In the genomic region with DNA sequence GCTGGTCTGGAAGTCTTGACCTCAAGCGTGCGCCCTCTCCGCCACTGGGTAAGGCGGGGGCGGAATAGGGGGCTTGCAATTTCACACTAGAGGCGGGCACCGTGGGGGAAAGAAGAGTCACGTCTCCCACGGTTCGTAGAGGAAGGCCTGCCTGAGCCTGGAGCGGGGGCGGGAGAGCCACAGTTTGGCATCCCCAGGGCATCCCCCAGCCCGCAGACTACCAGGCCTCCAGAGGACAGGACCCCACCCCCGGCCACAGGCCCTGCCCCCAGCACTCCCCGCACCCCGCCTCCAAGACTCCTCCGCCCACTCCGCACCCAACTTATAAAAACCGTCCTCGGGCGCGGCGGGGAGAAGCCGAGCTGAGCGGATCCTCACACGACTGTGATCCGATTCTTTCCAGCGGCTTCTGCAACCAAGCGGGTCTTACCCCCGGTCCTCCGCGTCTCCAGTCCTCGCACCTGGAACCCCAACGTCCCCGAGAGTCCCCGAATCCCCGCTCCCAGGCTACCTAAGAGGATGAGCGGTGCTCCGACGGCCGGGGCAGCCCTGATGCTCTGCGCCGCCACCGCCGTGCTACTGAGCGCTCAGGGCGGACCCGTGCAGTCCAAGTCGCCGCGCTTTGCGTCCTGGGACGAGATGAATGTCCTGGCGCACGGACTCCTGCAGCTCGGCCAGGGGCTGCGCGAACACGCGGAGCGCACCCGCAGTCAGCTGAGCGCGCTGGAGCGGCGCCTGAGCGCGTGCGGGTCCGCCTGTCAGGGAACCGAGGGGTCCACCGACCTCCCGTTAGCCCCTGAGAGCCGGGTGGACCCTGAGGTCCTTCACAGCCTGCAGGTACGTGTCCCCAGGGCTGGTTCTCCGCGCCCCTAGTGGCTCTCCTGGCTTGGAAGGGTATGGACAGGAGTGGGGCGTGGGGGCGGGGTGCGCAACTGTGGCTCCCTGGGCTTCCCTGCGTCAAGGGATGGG, we compare ENCODE assay signal across 8 cellular contexts. TPM values are rescaled to one million over a fixed set of nuclear protein-coding genes. Genes with fewer than 3 reads are reported as not detected.
DNase-seq lines count a peak whose midpoint lies in the region; ATAC-seq and TF ChIP-seq lines count a peak whose summit lies in the region.

A gene with protein sequence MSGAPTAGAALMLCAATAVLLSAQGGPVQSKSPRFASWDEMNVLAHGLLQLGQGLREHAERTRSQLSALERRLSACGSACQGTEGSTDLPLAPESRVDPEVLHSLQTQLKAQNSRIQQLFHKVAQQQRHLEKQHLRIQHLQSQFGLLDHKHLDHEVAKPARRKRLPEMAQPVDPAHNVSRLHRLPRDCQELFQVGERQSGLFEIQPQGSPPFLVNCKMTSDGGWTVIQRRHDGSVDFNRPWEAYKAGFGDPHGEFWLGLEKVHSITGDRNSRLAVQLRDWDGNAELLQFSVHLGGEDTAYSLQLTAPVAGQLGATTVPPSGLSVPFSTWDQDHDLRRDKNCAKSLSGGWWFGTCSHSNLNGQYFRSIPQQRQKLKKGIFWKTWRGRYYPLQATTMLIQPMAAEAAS (plus strand): TSS at position 353 of the 969 bp plus-strand sequence. CDS start 167 bp downstream, at position 520.

- H3K4me3 Mint-ChIP-seq in natural killer cell treated with Interleukin-12 subunit alpha and Interleukin-12 subunit beta and Interleukin-15 and Interleukin-18, amount 100 ng/mL, for 72 hours: peak within 1 kb of the TSS; percentile 87

- no peaks in the 10 kb centered on the region for H3K36me3 Mint-ChIP-seq in natural killer cell treated with Interleukin-12 subunit alpha and Interleukin-12 subunit beta and Interleukin-15 and Interleukin-18, amount 100 ng/mL, for 72 hours

- H3K4me1 ChIP-seq in BLaER1 treated with 17β-estradiol and CSF1 and Interleukin-3, amounts not matched to agents 10 nM and 100 nM: peaks cover 40 to 50% (median 44%) of the 10 kb centered on the region in 10 experiments
- H3K4me1 ChIP-seq in subcutaneous abdominal adipose tissue (ENCODE audit: control insufficient read depth in 5 of 5, insufficient read depth in 5 of 5, low read length in 5 of 5): peaks cover 27 to 65% (median 60%) of the 10 kb centered on the region in 5 donors

- no peaks in the 10 kb centered on the region for H3K9me3 Mint-ChIP-seq in natural killer cell treated with Interleukin-12 subunit alpha and Interleukin-12 subunit beta and Interleukin-15 and Interleukin-18, amount 100 ng/mL, for 72 hours

- peak within 1 kb of the TSS; percentile 17 to 71 (median 46); a peak in 18 of 22 replicates for H3K9ac ChIP-seq in BLaER1 treated with 17β-estradiol and CSF1 and Interleukin-3, amounts not matched to agents 10 nM and 100 nM
- H3K9ac ChIP-seq in subcutaneous abdominal adipose tissue (ENCODE audit: low read length in 5 of 5): peak within 1 kb of the TSS; percentile 39 to 95 (median 80)

- peaks cover 0 to 31% (median 14%) of the 10 kb centered on the region in 11 experiments; a peak in 14 of 22 replicates for H4K20me1 ChIP-seq in BLaER1 treated with 17β-estradiol and CSF1 and Interleukin-3, amounts not matched to agents 10 nM and 100 nM

- DNase-seq in MG63 (peak; percentile 97), fibroblast of the aortic adventitia (ENCODE audit: low read depth) (peak; percentile 56), NCI-H2196 treated with DMSO at 0.1 percent for 48 hours (lab: John Stamatoyannopoulos, UW; ENCODE audit: unreplicated experiment) (no peak)
- peak; percentile 36 for DNase-seq in activated T-helper 9 cell treated with anti-CD3 and anti-CD28 coated beads, Interleukin-2, amount 50 U/mL, for 16 hours (ENCODE audit: low read depth)
- peak; percentile 82 for DNase-seq in natural killer cell treated with Interleukin-12 subunit alpha and Interleukin-12 subunit beta and Interleukin-15 and Interleukin-18, amount 100 ng/mL, for 72 hours (ENCODE audit: low spot score)

- H3K27me3 ChIP-seq in BLaER1 treated with 17β-estradiol and CSF1 and Interleukin-3, amounts not matched to agents 10 nM and 100 nM: peaks cover 47 to 69% (median 64%) of the 10 kb centered on the region in 11 experiments
- H3K27me3 ChIP-seq in MG63 (no peaks in the 10 kb centered on the region), subcutaneous abdominal adipose tissue (ENCODE audit: control insufficient read depth in 5 of 5, insufficient read depth in 4 of 5, low read length in 5 of 5) (no peaks in the 10 kb centered on the region)

- H3K27me3 Mint-ChIP-seq in natural killer cell treated with Interleukin-12 subunit alpha and Interleukin-12 subunit beta and Interleukin-15 and Interleukin-18, amount 100 ng/mL, for 72 hours: peaks cover 18 to 22% of the 10 kb centered on the region in 2 donors

- peak within 1 kb of the TSS in 4 of 11 experiments; percentile 48 to 55 (median 52); a peak in 7 of 22 replicates for H3K27ac ChIP-seq in BLaER1 treated with 17β-estradiol and CSF1 and Interleukin-3, amounts not matched to agents 10 nM and 100 nM
- peak within 1 kb of the TSS; percentile 90 for H3K27ac ChIP-seq in subcutaneous abdominal adipose tissue (ENCODE audit: low read depth, low read length)

- H3K27ac Mint-ChIP-seq in natural killer cell treated with Interleukin-12 subunit alpha and Interleukin-12 subunit beta and Interleukin-15 and Interleukin-18, amount 100 ng/mL, for 72 hours: peak within 1 kb of the TSS in 1 of 2 donors; percentile 80

- no peaks in the 10 kb centered on the region for H3K9me3 ChIP-seq in BLaER1 treated with 17β-estradiol and CSF1 and Interleukin-3, amounts not matched to agents 10 nM and 100 nM (replicated peaks in 1 of 11)
- no peaks in the 10 kb centered on the region for H3K9me3 ChIP-seq in MG63
- no peaks in the 10 kb centered on the region for H3K9me3 ChIP-seq in subcutaneous abdominal adipose tissue (ENCODE audit: control insufficient read depth in 5 of 5, low read length in 5 of 5)

- peak within 1 kb of the TSS; percentile 90 to 100 (median 96) for H3K4me2 ChIP-seq in BLaER1 treated with 17β-estradiol and CSF1 and Interleukin-3, amounts not matched to agents 10 nM and 100 nM

- H3K4me1 Mint-ChIP-seq in natural killer cell treated with Interleukin-12 subunit alpha and Interleukin-12 subunit beta and Interleukin-15 and Interleukin-18, amount 100 ng/mL, for 72 hours (ENCODE audit: low read depth in 2 of 2): peaks cover 8 to 20% of the 10 kb centered on the region in 2 donors

- peak; percentile 78 to 90 for ATAC-seq in natural killer cell treated with Interleukin-12 subunit alpha and Interleukin-12 subunit beta and Interleukin-15 and Interleukin-18, amount 100 ng/mL, for 72 hours
- no peak for ATAC-seq in HG02970 (IDR thresholded peaks at IDR 0.05; ENCODE audit: low FRiP score, unreplicated experiment)

- TF ChIP-seq CTCF in fibroblast of the aortic adventitia (IDR thresholded peaks at IDR 0.05; ENCODE audit: insufficient read depth, low read length): peak; percentile 32

- H3K4me3 ChIP-seq in BLaER1 treated with 17β-estradiol and CSF1 and Interleukin-3, amounts not matched to agents 10 nM and 100 nM: peak within 1 kb of the TSS; percentile 44 to 67 (median 57)
- H3K4me3 ChIP-seq in MG63: peak within 1 kb of the TSS; percentile 68
- H3K4me3 ChIP-seq in fibroblast of the aortic adventitia (ENCODE audit: low read depth, low read length): peak within 1 kb of the TSS; percentile 57
- peak within 1 kb of the TSS; percentile 81 to 96 (median 91) for H3K4me3 ChIP-seq in subcutaneous abdominal adipose tissue (ENCODE audit: low read depth in 1 of 5, low read length in 5 of 5)

- no peaks in the 10 kb centered on the region for H3K36me3 ChIP-seq in BLaER1 treated with 17β-estradiol and CSF1 and Interleukin-3, amounts not matched to agents 10 nM and 100 nM
- H3K36me3 ChIP-seq in MG63: peaks cover 26% of the 10 kb centered on the region
- H3K36me3 ChIP-seq in subcutaneous abdominal adipose tissue (ENCODE audit: control insufficient read depth in 5 of 5, insufficient read depth in 5 of 5, low read length in 5 of 5): peaks cover 0 to 21% (median 14%) of the 10 kb centered on the region in 5 donors

RNA-seq across cellular contexts. Expression of the gene that starts here (rescaled TPM):
- 46.7 and 64.6 TPM in 2 replicates for total RNA-seq in MG63 (2014; rRNA removed; shearing (Covaris generic); ENCODE audit: low replicate concordance)
- total RNA-seq in fibroblast of the aortic adventitia (ENCODE audit: low replicate concordance): 4.4 and 22.8 TPM in 2 replicates
- total RNA-seq in natural killer cell treated with Interleukin-12 subunit alpha and Interleukin-12 subunit beta and Interleukin-15 and Interleukin-18, amount 100 ng/mL, for 72 hours: 1 to 10 TPM in 1 of 2 donors, not detected in 1; 1.8 TPM
